In the genomic region with DNA sequence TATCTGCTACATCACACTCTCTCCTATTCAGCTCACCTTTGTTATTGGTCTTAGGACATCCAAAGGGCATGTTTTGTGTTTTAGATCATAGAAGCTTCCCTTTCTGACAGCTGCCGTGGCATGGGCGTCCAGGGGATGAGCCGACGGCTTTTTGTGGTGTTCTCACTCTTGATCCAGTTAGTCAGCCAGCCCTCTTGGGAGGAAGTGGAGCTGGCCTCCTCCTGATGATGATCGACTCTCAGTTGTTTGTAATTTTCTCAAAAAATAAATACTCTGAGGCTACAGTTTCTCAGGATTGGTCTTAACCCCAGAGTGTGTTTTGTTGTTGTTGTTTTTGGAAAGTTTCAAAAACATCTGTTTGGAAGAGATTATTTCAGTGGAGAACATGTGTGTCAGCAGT, we compare ENCODE assay signal across 13 cellular contexts. TPM values are rescaled to one million over a fixed set of nuclear protein-coding genes. Genes with fewer than 3 reads are reported as not detected.
DNase-seq lines count a peak whose midpoint lies in the region; ATAC-seq, FAIRE-seq and TF ChIP-seq lines count a peak whose summit lies in the region.
"Had no signal": no experiment of that assay in that cellular context is flagged by ENCODE, and none has a peak within 500 bp of the region (broad histone marks: within the 10 kb centered on the region; RNA-seq: fewer than 3 reads in every experiment).

No MANE protein-coding gene starts in this region.

- no peak for ATAC-seq in activated CD4-positive, CD25-positive, alpha-beta regulatory T cell treated with anti-CD3 and anti-CD28 coated beads, Interleukin-2, amount 50 U/mL, for 24 hours
- ATAC-seq: left lobe of liver had no signal

- dilution Hi-C loops in endothelial cell of umbilical vein (cut with MboI; ENCODE audit: extremely low pct_ligation_motif_present, low sequenced_read_pairs), result no loop called here

- H4K20me1 ChIP-seq in endothelial cell of umbilical vein (replicated peaks; ENCODE audit: control insufficient read depth, extremely low read depth, insufficient read depth, low read length), result no peaks in the 10 kb centered on the region

- H3K9me1 ChIP-seq in endothelial cell of umbilical vein (replicated peaks; ENCODE audit: control insufficient read depth, extremely low read depth, insufficient read depth, low read length), result no peaks in the 10 kb centered on the region

- TF ChIP-seq CTCF in NB4 (IDR thresholded peaks at IDR 0.05; ENCODE audit: low read depth, low read length) (no peak), endothelial cell of umbilical vein (IDR thresholded peaks at IDR 0.05; ENCODE audit: extremely low read depth in 1 of 2, insufficient read depth in 1 of 2, low read depth in 1 of 2, low read length in 2 of 2) (no peak), tibial artery (IDR thresholded peaks at IDR 0.05) (no peak), GM10248 (IDR thresholded peaks at IDR 0.05; ENCODE audit: control extremely low read depth, extremely low read depth, low read depth, missing control alignments) (no peak)

- DNase-seq in NB4 (ENCODE audit: low read depth) (peak; percentile 79), endothelial cell of umbilical vein (ENCODE audit: low read depth, low spot score) (no peak), tibial artery (peak in 1 of 2 donors; percentile 73), NCI-H748 (lab: John Stamatoyannopoulos, UW; ENCODE audit: unreplicated experiment) (no peak), GM10248 (ENCODE audit: extremely low spot score) (no peak), SKM-1 treated with dmso at 0.1 percent for 144 hours (lab: John Stamatoyannopoulos, UW; ENCODE audit: unreplicated experiment) (no peak)
- DNase-seq: Caco-2, NCI-H1105 treated with DMSO at 0.1 percent for 48 hours, T-helper 1 cell had no signal

- H3K36me3 ChIP-seq in endothelial cell of umbilical vein (ENCODE audit: control insufficient read depth in 2 of 2, extremely low read depth in 1 of 2, insufficient read depth in 2 of 2, low read length in 2 of 2), result no peaks in the 10 kb centered on the region
- peaks cover 20% of the 10 kb centered on the region for H3K36me3 ChIP-seq in muscle layer of colon (ENCODE audit: insufficient read depth, low read length)
- H3K36me3 ChIP-seq in tibial artery, result peaks cover 0 to 9% (median 2%) of the 10 kb centered on the region in 3 donors

- H3K9me3 ChIP-seq in endothelial cell of umbilical vein (replicated peaks; ENCODE audit: control insufficient read depth, insufficient read depth, low read length) (no peaks in the 10 kb centered on the region), muscle layer of colon (ENCODE audit: low read length) (no peaks in the 10 kb centered on the region), tibial artery (no peaks in the 10 kb centered on the region)
- H3K9me3 ChIP-seq: Caco-2 had no signal

- TF ChIP-seq POLR2A in NB4 (IDR thresholded peaks at IDR 0.05; ENCODE audit: extremely low read depth, insufficient read length) (no peak), endothelial cell of umbilical vein (IDR thresholded peaks at IDR 0.05; ENCODE audit: low read depth, low read length) (no peak)

- FAIRE-seq in endothelial cell of umbilical vein (lab: Jason Lieb, UNC), result peak; percentile 40

- no peak overlapping the region for H3K4me2 ChIP-seq in endothelial cell of umbilical vein (ENCODE audit: insufficient read depth, low read length)

- H3K27me3 ChIP-seq in endothelial cell of umbilical vein (ENCODE audit: control insufficient read depth in 2 of 2, insufficient read depth in 2 of 2, low read length in 2 of 2) (peaks cover 15 to 31% of the 10 kb centered on the region in 2 experiments), muscle layer of colon (ENCODE audit: control insufficient read depth in 1 of 2, insufficient read depth in 2 of 2, low read length in 2 of 2) (no peaks in the 10 kb centered on the region), tibial artery (no peaks in the 10 kb centered on the region)

- intact Hi-C loops in endothelial cell of umbilical vein (cut with micrococcal nuclease) (no loop called here), tibial artery (cut with DNase I; ENCODE audit: low total_unique reads) (no loop called here)

- H3K4me3 ChIP-seq in NB4 (ENCODE audit: low read depth, low read length) (no peak overlapping the region), endothelial cell of umbilical vein (replicated peaks in 1 of 3; ENCODE audit: insufficient read depth in 1 of 3, low read depth in 1 of 3, low read length in 3 of 3) (no peak overlapping the region), muscle layer of colon (ENCODE audit: low read depth in 1 of 2, low read length in 2 of 2) (no peak overlapping the region), tibial artery (no peak overlapping the region)

- POLR2A ChIA-PET in endothelial cell of umbilical vein (lab: Charles Lee) (interaction anchor here (0.5 kb wide), 1 partner anchor 132 kb away, joined by 9 read pairs; no protein-coding TSS in a partner anchor), GM10248 (lab: Yijun Ruan, JAX) (no interaction called here)

- H3K9ac ChIP-seq in endothelial cell of umbilical vein (replicated peaks; ENCODE audit: extremely low read depth, insufficient read depth, low read length) (no peak overlapping the region), muscle layer of colon (ENCODE audit: low read length) (no peak overlapping the region)

- CTCF ChIA-PET in endothelial cell of umbilical vein (lab: Charles Lee), result interaction anchor here (1.0 kb wide), 1 partner anchor 12 kb away, joined by 4 read pairs; no protein-coding TSS in a partner anchor
- CTCF ChIA-PET in GM10248 (lab: Yijun Ruan, JAX), result interaction anchor here (0.8 to 3.0 kb wide), 4 partner anchors 9 to 23 kb away, joined by 3 to 10 read pairs (median 3); no protein-coding TSS in a partner anchor

- no peaks in the 10 kb centered on the region for H3K79me2 ChIP-seq in endothelial cell of umbilical vein (ENCODE audit: control insufficient read depth, insufficient read depth, low read length)

- H3K27ac ChIP-seq in endothelial cell of umbilical vein (ENCODE audit: insufficient read depth, low read depth, low read length), result no peak overlapping the region
- peak overlapping the region; percentile 60 for H3K27ac ChIP-seq in muscle layer of colon (ENCODE audit: low read depth, low read length)
- H3K27ac ChIP-seq in tibial artery, result peak overlapping the region; percentile 1 to 29
- H3K27ac ChIP-seq: epithelial cell of prostate had no signal

- no peak overlapping the region for H2AFZ ChIP-seq in endothelial cell of umbilical vein (ENCODE audit: low read depth, low read length)

- H3K4me1 ChIP-seq in endothelial cell of umbilical vein (ENCODE audit: control insufficient read depth, extremely low read depth, insufficient read depth, low read length) (no peaks in the 10 kb centered on the region), muscle layer of colon (ENCODE audit: insufficient read depth, low read length) (peaks cover 64% of the 10 kb centered on the region), tibial artery (peaks cover 0 to 26% (median 7%) of the 10 kb centered on the region in 4 donors)
- H3K4me1 ChIP-seq: Caco-2 had no signal

- no TSS peak for BruUV-seq in endothelial cell of umbilical vein (replicated peaks; lab: Mats Ljungman, UMichigan)

TF ChIP-seq in endothelial cell of umbilical vein, 7 proteins besides CTCF, POLR2A, EP300 and RAD21:
- TF ChIP-seq POLR2AphosphoS5 (IDR thresholded peaks at IDR 0.05; ENCODE audit: insufficient read depth, low read depth, low read length), result no peak
- no peak for TF ChIP-seq MYC (IDR thresholded peaks at IDR 0.05; ENCODE audit: low read depth, low read length)
- no peak for TF ChIP-seq EZH2 (IDR thresholded peaks at IDR 0.05; ENCODE audit: borderline replicate concordance, low read depth, low read length, severe bottlenecking)
- TF ChIP-seq, protein P1, sequence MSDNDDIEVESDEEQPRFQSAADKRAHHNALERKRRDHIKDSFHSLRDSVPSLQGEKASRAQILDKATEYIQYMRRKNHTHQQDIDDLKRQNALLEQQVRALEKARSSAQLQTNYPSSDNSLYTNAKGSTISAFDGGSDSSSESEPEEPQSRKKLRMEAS (IDR thresholded peaks at IDR 0.05; ENCODE audit: insufficient read depth, insufficient read length), result no peak
- no peak for TF ChIP-seq JUN (IDR thresholded peaks at IDR 0.05; ENCODE audit: borderline replicate concordance, insufficient read depth, insufficient read length, low read depth)
- TF ChIP-seq FOS (IDR thresholded peaks at IDR 0.05; ENCODE audit: borderline replicate concordance, insufficient read depth, low read length), result no peak
- no peak for TF ChIP-seq GATA2 (IDR thresholded peaks at IDR 0.05; ENCODE audit: insufficient read depth, insufficient read length, low read depth, low read length)

RNA-seq across cellular contexts. Expression of gene BOC, which starts 34.4 kb away (rescaled TPM):
- not detected in 2 replicates for total RNA-seq in endothelial cell of umbilical vein
- 0.07 and 0.10 TPM in 2 replicates for polyA plus RNA-seq in endothelial cell of umbilical vein
- 0.07 and 0.10 TPM in 2 replicates for polyA plus RNA-seq in endothelial cell of umbilical vein (2011; cell fraction: cytosol; rRNA removed)
- 0.03 and 0.15 TPM in 2 replicates for polyA plus RNA-seq in endothelial cell of umbilical vein (2011; cell fraction: nucleus; rRNA removed)
- polyA plus RNA-seq in endothelial cell of umbilical vein (2012), result not detected in 2 replicates
- polyA minus RNA-seq in endothelial cell of umbilical vein, result 0.34 TPM in 1 of 2 replicates, not detected in the other
- not detected for polyA minus RNA-seq in endothelial cell of umbilical vein (2011; cell fraction: cytosol; rRNA and poly(A)+ RNA removed)
- polyA minus RNA-seq in endothelial cell of umbilical vein (2011; cell fraction: nucleus; rRNA and poly(A)+ RNA removed), result not detected in 2 replicates
